1 cellular context compared by ENCODE assay signal in the genomic region with DNA sequence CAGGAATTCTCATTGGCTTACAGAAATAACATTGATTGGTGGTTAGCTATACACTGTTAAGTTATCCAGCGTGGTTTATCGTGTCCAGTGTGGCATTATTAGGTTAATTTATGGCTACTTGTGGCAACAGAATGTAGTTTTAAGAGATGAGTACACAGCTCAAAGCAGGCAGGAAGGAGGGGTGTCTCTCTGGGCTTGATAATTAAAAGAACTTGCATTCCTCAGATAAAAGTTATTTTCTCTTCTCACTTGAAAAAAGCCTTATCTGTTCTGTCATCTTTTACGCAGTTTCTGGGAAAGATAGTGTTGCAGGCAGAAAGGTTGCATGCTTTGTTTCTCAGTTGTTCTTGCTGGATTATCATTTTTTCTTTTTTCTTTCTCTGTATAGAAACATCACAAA.
TF ChIP-seq lines count a peak whose summit lies in the region.

No MANE protein-coding gene starts in this region.

TF ChIP-seq in endothelial cell of umbilical vein, 7 proteins besides CTCF, POLR2A, EP300 and RAD21:
- TF ChIP-seq EZH2 (IDR thresholded peaks at IDR 0.05; ENCODE audit: borderline replicate concordance, low read depth, low read length, severe bottlenecking) (no peak), GATA2 (IDR thresholded peaks at IDR 0.05; ENCODE audit: insufficient read depth, insufficient read length, low read depth, low read length) (peak; percentile 38), FOS (IDR thresholded peaks at IDR 0.05; ENCODE audit: borderline replicate concordance, insufficient read depth, low read length) (no peak), POLR2AphosphoS5 (IDR thresholded peaks at IDR 0.05; ENCODE audit: insufficient read depth, low read depth, low read length) (no peak), JUN (IDR thresholded peaks at IDR 0.05; ENCODE audit: borderline replicate concordance, insufficient read depth, insufficient read length, low read depth) (no peak), MYC (IDR thresholded peaks at IDR 0.05; ENCODE audit: low read depth, low read length) (no peak)
- TF ChIP-seq, protein P1, sequence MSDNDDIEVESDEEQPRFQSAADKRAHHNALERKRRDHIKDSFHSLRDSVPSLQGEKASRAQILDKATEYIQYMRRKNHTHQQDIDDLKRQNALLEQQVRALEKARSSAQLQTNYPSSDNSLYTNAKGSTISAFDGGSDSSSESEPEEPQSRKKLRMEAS (IDR thresholded peaks at IDR 0.05; ENCODE audit: insufficient read depth, insufficient read length), result no peak
